In genomic region chr10:60827791-60828488, GRCh38 we compare ENCODE assay signal across 12 cellular contexts. TPM values are rescaled to one million over a fixed set of nuclear protein-coding genes. Genes with fewer than 3 reads are reported as not detected.
DNase-seq lines count a peak whose midpoint lies in the region; ATAC-seq and TF ChIP-seq lines count a peak whose summit lies in the region.
"Had no signal": no experiment of that assay in that cellular context is flagged by ENCODE, and none has a peak within 500 bp of the region (broad histone marks: within the 10 kb centered on the region; RNA-seq: fewer than 3 reads in every experiment).

No MANE protein-coding gene starts in this region.

- H3K9me3 ChIP-seq in A673 (ENCODE audit: low read depth, low read length, poor library complexity, severe bottlenecking), result no peaks in the 10 kb centered on the region
- H3K9me3 ChIP-seq in right lobe of liver, result no peaks in the 10 kb centered on the region
- H3K9me3 ChIP-seq in suprapubic skin, result no peaks in the 10 kb centered on the region
- H3K9me3 ChIP-seq: thoracic aorta had no signal

- 16% methylated on average over 5 of the region's 5 CpGs for WGBS in right lobe of liver (ENCODE audit: insufficient coverage, low coverage, low lambda C conversion rate, missing lambda C conversion rate)
- 47% methylated on average over 5 of the region's 5 CpGs for WGBS in suprapubic skin

- H3K27ac ChIP-seq in A673 (ENCODE audit: low read depth, low read length, poor library complexity, severe bottlenecking) (peak overlapping the region; percentile 62), right lobe of liver (peak overlapping the region in 1 of 3 donors; percentile 12), suprapubic skin (no peak overlapping the region)
- H3K27ac ChIP-seq: thoracic aorta, WERI-Rb-1 had no signal

- H3K4me3 ChIP-seq in A673 (ENCODE audit: low read depth, low read length, poor library complexity, severe bottlenecking) (no peak overlapping the region), right lobe of liver (no peak overlapping the region), suprapubic skin (no peak overlapping the region)
- H3K4me3 ChIP-seq: thoracic aorta had no signal

- CTCF ChIA-PET in A673 (lab: Charles Lee), result interaction anchor here (0.9 kb wide), 1 partner anchor 18 kb away, joined by 4 read pairs; no protein-coding TSS in a partner anchor

- H3K36me3 Mint-ChIP-seq in stimulated activated effector memory CD8-positive, alpha-beta T cell treated with anti-CD3 and anti-CD28 coated beads, Interleukin-12 subunit alpha, Interleukin-12 subunit beta, amount 100 ng/mL, for 72 hours, result no peaks in the 10 kb centered on the region

- BruUV-seq in A673 (replicated peaks; lab: Mats Ljungman, UMichigan), result no TSS peak

- H3K36me3 ChIP-seq in A673 (ENCODE audit: insufficient read depth, low read length, poor library complexity, severe bottlenecking) (no peaks in the 10 kb centered on the region), right lobe of liver (no peaks in the 10 kb centered on the region), suprapubic skin (no peaks in the 10 kb centered on the region)
- H3K36me3 ChIP-seq: thoracic aorta, WERI-Rb-1 had no signal

- no peak for TF ChIP-seq CTCF in A673 (conservative IDR thresholded peaks at IDR 0.05; ENCODE audit: low read depth, low read length)
- no peak for TF ChIP-seq CTCF in right lobe of liver (IDR thresholded peaks at IDR 0.05)
- no peak for TF ChIP-seq CTCF in suprapubic skin (IDR thresholded peaks at IDR 0.05)

- peak; percentile 65 to 88 (median 80) for ATAC-seq in right lobe of liver
- ATAC-seq in stimulated activated effector memory CD8-positive, alpha-beta T cell treated with anti-CD3 and anti-CD28 coated beads, Interleukin-12 subunit alpha, Interleukin-12 subunit beta, amount 100 ng/mL, for 72 hours, result no peak
- ATAC-seq in HG03045 (IDR thresholded peaks at IDR 0.05; ENCODE audit: unreplicated experiment), result no peak
- ATAC-seq: HCT116 had no signal

- peak; percentile 92 for DNase-seq in A673 (ENCODE audit: low spot score)
- DNase-seq in NCI-H226, result peak; percentile 91
- DNase-seq in dermis blood vessel endothelial cell, result peak; percentile 97
- DNase-seq in right lobe of liver, result no peak
- DNase-seq in stimulated activated effector memory CD8-positive, alpha-beta T cell treated with anti-CD3 and anti-CD28 coated beads, Interleukin-12 subunit alpha, Interleukin-12 subunit beta, amount 100 ng/mL, for 72 hours (ENCODE audit: low spot score in 2 of 2), result no peak
- no peak for DNase-seq in effector CD8-positive, alpha-beta T cell (lab: John Stamatoyannopoulos, UW)
- DNase-seq in suprapubic skin (ENCODE audit: low spot score in 2 of 2), result no peak
- DNase-seq: anterior cingulate cortex, WERI-Rb-1 had no signal

- H3K27ac Mint-ChIP-seq in stimulated activated effector memory CD8-positive, alpha-beta T cell treated with anti-CD3 and anti-CD28 coated beads, Interleukin-12 subunit alpha, Interleukin-12 subunit beta, amount 100 ng/mL, for 72 hours, result no peak overlapping the region

- POLR2A ChIA-PET in A673 (lab: Charles Lee; ENCODE audit: low non-redundant PET), result no interaction called here

- peaks cover 6% of the 10 kb centered on the region for H3K4me1 Mint-ChIP-seq in stimulated activated effector memory CD8-positive, alpha-beta T cell treated with anti-CD3 and anti-CD28 coated beads, Interleukin-12 subunit alpha, Interleukin-12 subunit beta, amount 100 ng/mL, for 72 hours

- H3K4me3 Mint-ChIP-seq in stimulated activated effector memory CD8-positive, alpha-beta T cell treated with anti-CD3 and anti-CD28 coated beads, Interleukin-12 subunit alpha, Interleukin-12 subunit beta, amount 100 ng/mL, for 72 hours, result no peak overlapping the region

- intact Hi-C loops in A673 (cut with micrococcal nuclease; ENCODE audit: unreplicated experiment), result loop anchor here (10.0 kb wide), 1 partner anchor 1007 kb away; no protein-coding TSS in a partner anchor
- intact Hi-C loops in right lobe of liver (cut with DNase I), result no loop called here

- peaks cover 18% of the 10 kb centered on the region for H3K4me1 ChIP-seq in A673 (ENCODE audit: insufficient read depth, low read length, poor library complexity, severe bottlenecking)
- no peaks in the 10 kb centered on the region for H3K4me1 ChIP-seq in right lobe of liver
- peaks cover 5% of the 10 kb centered on the region for H3K4me1 ChIP-seq in suprapubic skin

- no peaks in the 10 kb centered on the region for H3K9me3 Mint-ChIP-seq in stimulated activated effector memory CD8-positive, alpha-beta T cell treated with anti-CD3 and anti-CD28 coated beads, Interleukin-12 subunit alpha, Interleukin-12 subunit beta, amount 100 ng/mL, for 72 hours

- H3K27me3 ChIP-seq in A673 (replicated peaks; ENCODE audit: insufficient read depth, low read depth, low read length, poor library complexity) (no peaks in the 10 kb centered on the region), right lobe of liver (no peaks in the 10 kb centered on the region), suprapubic skin (no peaks in the 10 kb centered on the region)

- no peak for TF ChIP-seq EP300 in suprapubic skin (IDR thresholded peaks at IDR 0.05)

- no peak for TF ChIP-seq POLR2A in right lobe of liver (IDR thresholded peaks at IDR 0.05)
- TF ChIP-seq POLR2A in suprapubic skin (IDR thresholded peaks at IDR 0.05), result no peak

RNA-seq across cellular contexts. Expression of gene CDK1, which starts 49.7 kb away (rescaled TPM):
- total RNA-seq in A673 (2021) (153 and 168 TPM in 2 replicates), dermis blood vessel endothelial cell (38.8 and 100 TPM in 2 replicates), right lobe of liver (1 to 10 TPM in 5 of 6 experiments, not detected in 1; 1.2 to 3.6 (median 3.0) TPM), suprapubic skin (10 to 100 TPM in 1 of 4 donors, 1 to 10 TPM in 3; 4.8 to 14.3 (median 8.6) TPM)

Comparison
In these comparisons a context has a peak if more than half of its experiments do, and no peak if none do; other contexts are left out.
1. DNase-seq: peak in A673 (single experiment), NCI-H226 (single experiment) and dermis blood vessel endothelial cell (single experiment); none in right lobe of liver (0 of 3), stimulated activated effector memory CD8-positive, alpha-beta T cell treated with anti-CD3 and anti-CD28 coated beads, Interleukin-12 subunit alpha, Interleukin-12 subunit beta, amount 100 ng/mL, for 72 hours (0 of 2), effector CD8-positive, alpha-beta T cell (single experiment) and suprapubic skin (0 of 2).
2. ATAC-seq: peak in right lobe of liver (4 of 4); none in stimulated activated effector memory CD8-positive, alpha-beta T cell treated with anti-CD3 and anti-CD28 coated beads, Interleukin-12 subunit alpha, Interleukin-12 subunit beta, amount 100 ng/mL, for 72 hours (single experiment) and HG03045 (single experiment).